22 cellular contexts compared by ENCODE assay signal in the genomic region with DNA sequence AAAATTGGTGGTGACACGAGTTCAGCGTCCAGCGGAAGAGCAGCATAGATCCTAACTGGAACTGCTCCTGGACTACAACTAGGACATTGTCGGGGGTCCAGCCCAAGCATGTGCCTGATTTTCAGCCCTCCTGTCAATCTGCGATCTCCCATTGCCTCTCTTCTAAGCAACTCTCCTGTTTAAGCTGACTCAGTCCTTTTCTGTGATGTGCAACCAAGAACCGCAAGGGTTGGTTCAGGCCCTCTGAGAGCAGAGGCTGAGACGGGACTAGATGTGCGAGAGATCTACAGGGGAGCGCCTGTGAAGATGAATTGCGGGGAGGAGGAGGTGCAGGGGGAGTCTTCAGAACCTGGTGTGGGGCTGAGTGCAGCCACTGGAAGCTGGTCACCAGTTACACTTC.
"Had no signal": no experiment of that assay in that cellular context is flagged by ENCODE, and none has a peak within 500 bp of the region (broad histone marks: within the 10 kb centered on the region; RNA-seq: fewer than 3 reads in every experiment).

No MANE protein-coding gene starts in this region.

- H3K4me1 ChIP-seq: parathyroid adenoma had no signal

- H2AFZ ChIP-seq: parathyroid adenoma had no signal

- H3K9me3 ChIP-seq: esophagus muscularis mucosa, transverse colon, uterus had no signal

- H3K36me3 ChIP-seq: esophagus muscularis mucosa, transverse colon, uterus had no signal

- H3K27me3 ChIP-seq: uterus had no signal

- H3K79me2 ChIP-seq: parathyroid adenoma had no signal

- H3K27ac ChIP-seq: esophagus muscularis mucosa, parathyroid adenoma, skin epidermis, transverse colon had no signal

- ATAC-seq: activated CD4-positive, alpha-beta T cell treated with anti-CD3 and anti-CD28 coated beads for 36 hours; activated naive CD4-positive, alpha-beta T cell treated with anti-CD3 and anti-CD28 coated beads, Interleukin-2, amount 50 U/mL, for 72 hours; activated T-helper 17 cell treated with anti-CD3 and anti-CD28 coated beads, Interleukin-2, amount 50 U/mL, for 72 hours; left ventricle myocardium superior; naive thymus-derived CD8-positive, alpha-beta T cell; right cardiac atrium had no signal

- FAIRE-seq: frontal cortex had no signal

- H3K4me3 ChIP-seq: esophagus muscularis mucosa, skin epidermis, transverse colon, uterus had no signal

- DNase-seq: activated B cell treated with CpG ODN at 0.5 μM for 24 hours; activated CD4-positive, alpha-beta T cell treated with anti-CD3 and anti-CD28 coated beads for 36 hours; activated CD4-positive, alpha-beta T cell treated with anti-CD3 and anti-CD28 coated beads, Interleukin-2, amount 50 U/mL, for 4 hours; activated CD8-positive, alpha-beta memory T cell treated with anti-CD3 and anti-CD28 coated beads for 24 hours; activated CD8-positive, alpha-beta memory T cell treated with anti-CD3 and anti-CD28 coated beads, Interleukin-2, amount 50 U/mL, for 4 hours; activated T-cell treated with anti-CD3 and anti-CD28 coated beads, Interleukin-2, amount 50 U/mL, for 24 hours; caudate nucleus; effector memory CD4-positive, alpha-beta T cell; hippocampal formation; left ventricle myocardium superior; mammary epithelial cell; naive thymus-derived CD8-positive, alpha-beta T cell; right cardiac atrium; stimulated activated CD4-positive, alpha-beta T cell treated with anti-CD3 and anti-CD28 coated beads, Interleukin-1b, Interleukin-23, amount 100 ng/mL, for 48 hours; transverse colon had no signal
